Comparison of ENCODE assay signal across 35 cellular contexts in genomic region chr2:194345347-194345746, GRCh38.
"Had no signal": no experiment of that assay in that cellular context is flagged by ENCODE, and none has a peak within 500 bp of the region (broad histone marks: within the 10 kb centered on the region; RNA-seq: fewer than 3 reads in every experiment).

No MANE protein-coding gene starts in this region.

- H3K9me3 ChIP-seq: esophagus muscularis mucosa, gastrocnemius medialis, heart left ventricle had no signal

- H3K4me3 ChIP-seq: coronary artery, esophagus muscularis mucosa, gastrocnemius medialis, heart left ventricle had no signal

- H3K4me1 ChIP-seq: esophagus muscularis mucosa, gastrocnemius medialis, heart left ventricle had no signal

- FAIRE-seq: astrocyte, bronchial epithelial cell had no signal

- H3K9me3 Mint-ChIP-seq: activated B cell treated with CpG ODN at 0.5 μM for 24 hours; activated CD8-positive, alpha-beta T cell treated with anti-CD3 and anti-CD28 coated beads for 36 hours; activated T-cell treated with anti-CD3 and anti-CD28 coated beads, Interleukin-2, amount 50 U/mL, for 4 hours; activated T-helper 17 cell treated with anti-CD3 and anti-CD28 coated beads, Interleukin-2, amount 50 U/mL, for 72 hours; central memory CD8-positive, alpha-beta T cell; dendritic cell treated with granulocyte-macrophage colony-stimulating factor and Interleukin-4, amounts not matched to agents 40 ng/mL and 50 ng/mL, for 4 days; endodermal cell; T-helper 2 cell treated with Interferon-gamma antibody and Interleukin-4, amounts not matched to agents 5 μg/mL and 100 μg/mL, for 36 hours had no signal

- H3K4me3 Mint-ChIP-seq: activated B cell treated with CpG ODN at 0.5 μM for 24 hours; activated CD8-positive, alpha-beta T cell treated with anti-CD3 and anti-CD28 coated beads for 36 hours; activated naive CD8-positive, alpha-beta T cell; activated T-cell treated with anti-CD3 and anti-CD28 coated beads, Interleukin-2, amount 50 U/mL, for 4 hours; activated T-helper 17 cell treated with anti-CD3 and anti-CD28 coated beads, Interleukin-2, amount 50 U/mL, for 72 hours; central memory CD8-positive, alpha-beta T cell; dendritic cell treated with granulocyte-macrophage colony-stimulating factor and Interleukin-4, amounts not matched to agents 40 ng/mL and 50 ng/mL, for 4 days; endodermal cell; T-helper 17 cell; T-helper 2 cell treated with Interferon-gamma antibody and Interleukin-4, amounts not matched to agents 5 μg/mL and 100 μg/mL, for 36 hours had no signal

- H3K36me3 ChIP-seq: brain microvascular endothelial cell, esophagus muscularis mucosa, gastrocnemius medialis, heart left ventricle, WERI-Rb-1 had no signal

- H3K27me3 ChIP-seq: brain microvascular endothelial cell, dorsolateral prefrontal cortex, esophagus muscularis mucosa, foreskin keratinocyte, gastrocnemius medialis, heart left ventricle had no signal

- H3K27me3 Mint-ChIP-seq: activated B cell treated with CpG ODN at 0.5 μM for 24 hours; activated CD8-positive, alpha-beta T cell treated with anti-CD3 and anti-CD28 coated beads for 36 hours; activated naive CD8-positive, alpha-beta T cell; activated T-helper 17 cell treated with anti-CD3 and anti-CD28 coated beads, Interleukin-2, amount 50 U/mL, for 72 hours; central memory CD8-positive, alpha-beta T cell; dendritic cell treated with granulocyte-macrophage colony-stimulating factor and Interleukin-4, amounts not matched to agents 40 ng/mL and 50 ng/mL, for 4 days; T-helper 17 cell had no signal

- ATAC-seq: activated CD4-positive, CD25-positive, alpha-beta regulatory T cell treated with anti-CD3 and anti-CD28 coated beads, Interleukin-2, amount 50 U/mL, for 24 hours; activated CD8-positive, alpha-beta T cell treated with anti-CD3 and anti-CD28 coated beads for 36 hours; activated T-cell treated with anti-CD3 and anti-CD28 coated beads, Interleukin-2, amount 50 U/mL, for 4 hours; activated T-helper 17 cell treated with anti-CD3 and anti-CD28 coated beads, Interleukin-2, amount 50 U/mL, for 72 hours; foreskin keratinocyte; gastrocnemius medialis; heart left ventricle; T-helper 17 cell had no signal

- DNase-seq: activated B cell treated with CpG ODN at 0.5 μM for 24 hours; activated CD4-positive, alpha-beta T cell treated with anti-CD3 and anti-CD28 coated beads for 48 hours; activated CD4-positive, alpha-beta T cell treated with anti-CD3 and anti-CD28 coated beads, Interleukin-2, amount 50 U/mL, for 1 hour; activated CD4-positive, alpha-beta T cell treated with anti-CD3 and anti-CD28 coated beads, Interleukin-2, amount 50 U/mL, for 48 hours; activated CD8-positive, alpha-beta memory T cell treated with anti-CD3 and anti-CD28 coated beads for 24 hours; activated CD8-positive, alpha-beta T cell treated with anti-CD3 and anti-CD28 coated beads for 36 hours; activated effector memory CD4-positive, alpha-beta T cell treated with Interleukin-2 at 50 U/mL for 16 hours; activated gamma-delta T cell treated with Interleukin-2 at 50 U/mL for 16 hours; activated naive CD4-positive, alpha-beta T cell treated with anti-CD3 and anti-CD28 coated beads, Interleukin-2, amount 50 U/mL, for 16 hours; activated naive CD4-positive, alpha-beta T cell treated with Interleukin-2 at 50 U/mL for 16 hours; activated T-cell treated with anti-CD3 and anti-CD28 coated beads, Interleukin-2, amount 50 U/mL, for 4 hours; amniotic stem cell; anterior cingulate cortex; brain microvascular endothelial cell; dorsolateral prefrontal cortex; effector memory CD4-positive, alpha-beta T cell; endodermal cell; erythroblast; foreskin keratinocyte; gastrocnemius medialis; glutamatergic neuron; heart left ventricle; T-helper 17 cell; T1000; WERI-Rb-1 had no signal

- H3K27ac Mint-ChIP-seq: activated B cell treated with CpG ODN at 0.5 μM for 24 hours; activated CD8-positive, alpha-beta T cell treated with anti-CD3 and anti-CD28 coated beads for 36 hours; activated naive CD8-positive, alpha-beta T cell; activated T-helper 17 cell treated with anti-CD3 and anti-CD28 coated beads, Interleukin-2, amount 50 U/mL, for 72 hours; dendritic cell treated with granulocyte-macrophage colony-stimulating factor and Interleukin-4, amounts not matched to agents 40 ng/mL and 50 ng/mL, for 4 days; endodermal cell; T-helper 17 cell; T-helper 2 cell treated with Interferon-gamma antibody and Interleukin-4, amounts not matched to agents 5 μg/mL and 100 μg/mL, for 36 hours had no signal

- H3K4me1 Mint-ChIP-seq: activated B cell treated with CpG ODN at 0.5 μM for 24 hours; activated T-helper 17 cell treated with anti-CD3 and anti-CD28 coated beads, Interleukin-2, amount 50 U/mL, for 72 hours; central memory CD8-positive, alpha-beta T cell; endodermal cell; T-helper 17 cell had no signal

- H3K36me3 Mint-ChIP-seq: activated naive CD8-positive, alpha-beta T cell had no signal

- H3K27ac ChIP-seq: brain microvascular endothelial cell, coronary artery, dorsolateral prefrontal cortex, esophagus muscularis mucosa, foreskin keratinocyte, gastrocnemius medialis, heart left ventricle, WERI-Rb-1 had no signal
